In the genomic region with DNA sequence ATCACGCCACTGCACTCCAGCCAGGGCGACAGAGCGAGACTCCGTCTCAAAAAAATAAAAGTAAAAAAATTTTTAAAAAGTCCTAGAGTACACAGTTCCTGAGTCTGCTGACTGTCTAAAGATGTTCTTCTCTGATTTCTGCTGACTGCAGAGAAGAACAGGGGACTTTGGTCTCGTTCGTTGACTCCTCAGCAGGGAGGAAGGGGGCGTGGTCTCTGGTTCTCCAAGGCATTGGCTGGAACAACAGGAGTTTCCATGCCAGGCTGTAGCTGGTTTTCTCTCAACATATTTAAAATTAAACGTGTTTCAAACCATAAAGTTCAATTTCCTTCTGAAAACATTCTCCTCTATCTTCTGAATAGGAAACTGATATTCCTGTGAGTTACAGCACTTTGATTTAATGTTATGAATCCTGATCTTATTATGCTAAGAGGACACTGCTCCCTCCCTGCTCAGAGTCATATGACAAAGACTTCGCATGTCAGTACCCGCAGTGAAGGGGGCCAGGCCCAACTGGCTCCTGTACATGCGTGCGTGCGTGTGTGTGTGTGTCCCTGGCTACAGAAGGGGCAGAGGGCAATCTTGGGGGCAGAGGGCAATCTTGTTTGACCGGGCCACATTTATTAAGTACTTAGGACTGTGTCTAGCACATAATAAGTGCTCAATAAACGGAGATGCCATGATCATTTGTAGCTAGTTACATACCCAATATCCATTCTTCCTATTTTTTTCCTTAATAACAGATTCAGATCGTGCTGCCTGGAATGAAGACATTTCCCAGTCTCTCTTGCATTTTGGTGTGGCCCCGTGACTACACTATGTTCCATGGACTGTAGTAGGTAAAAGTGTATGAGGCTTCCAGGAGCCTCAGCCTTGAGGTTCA, we compare ENCODE assay signal across 13 cellular contexts. TPM values are rescaled to one million over a fixed set of nuclear protein-coding genes. Genes with fewer than 3 reads are reported as not detected.
DNase-seq lines count a peak whose midpoint lies in the region; ATAC-seq and TF ChIP-seq lines count a peak whose summit lies in the region.
"Had no signal": no experiment of that assay in that cellular context is flagged by ENCODE, and none has a peak within 500 bp of the region (broad histone marks: within the 10 kb centered on the region; RNA-seq: fewer than 3 reads in every experiment).

No MANE protein-coding gene starts in this region.

- no peaks in the 10 kb centered on the region for H3K36me3 Mint-ChIP-seq in neural progenitor cell
- no peaks in the 10 kb centered on the region for H3K36me3 Mint-ChIP-seq in CD14-positive monocyte

- H4K20me1 ChIP-seq in neural progenitor cell (ENCODE audit: low read depth): no peaks in the 10 kb centered on the region

- H3K4me3 Mint-ChIP-seq in neural progenitor cell (no peak overlapping the region), CD14-positive monocyte (no peak overlapping the region)

- H3K79me2 ChIP-seq in neural progenitor cell (ENCODE audit: low read depth): no peaks in the 10 kb centered on the region

- DNase-seq in Caki2 (ENCODE audit: low read depth): peak; percentile 74
- peak; percentile 44 for DNase-seq in HuH-7 (ENCODE audit: low spot score)
- peak; percentile 56 for DNase-seq in epithelial cell of esophagus (ENCODE audit: low read depth)
- peak; percentile 31 for DNase-seq in neural progenitor cell (ENCODE audit: low spot score)
- DNase-seq in CD14-positive monocyte (ENCODE audit: low spot score): no peak
- no peak for DNase-seq in activated effector memory CD4-positive, alpha-beta T cell treated with anti-CD3 and anti-CD28 coated beads, Interleukin-2, amount 50 U/mL, for 16 hours
- DNase-seq: activated gamma-delta T cell, NCI-H1048, retina had no signal

- no peak for ATAC-seq in GM19035 (IDR thresholded peaks at IDR 0.05; ENCODE audit: unreplicated experiment)

- H3K4me1 Mint-ChIP-seq in neural progenitor cell (peaks cover 14% of the 10 kb centered on the region), CD14-positive monocyte (peaks cover 6% of the 10 kb centered on the region)

- H3K9me3 Mint-ChIP-seq in neural progenitor cell (no peaks in the 10 kb centered on the region), CD14-positive monocyte (no peaks in the 10 kb centered on the region)

- TF ChIP-seq CTCF in epithelial cell of esophagus (IDR thresholded peaks at IDR 0.05; ENCODE audit: insufficient read depth, low read depth, low read length, missing control alignments): no peak
- TF ChIP-seq CTCF in neural progenitor cell (IDR thresholded peaks at IDR 0.05): no peak
- TF ChIP-seq CTCF in CD14-positive monocyte (IDR thresholded peaks at IDR 0.05): no peak

- H3K27ac Mint-ChIP-seq in neural progenitor cell (no peak overlapping the region), CD14-positive monocyte (no peak overlapping the region)

- H3K9me3 ChIP-seq in neural progenitor cell (ENCODE audit: low read depth): no peaks in the 10 kb centered on the region

- in situ Hi-C loops in Caki2 (cut with HindIII; ENCODE audit: low pct_unique_long_range_greater_than_20kb, low sequenced_read_pairs): no loop called here

- no peak overlapping the region for H2AFZ ChIP-seq in neural progenitor cell (replicated peaks)

- no peak overlapping the region for H3K4me2 ChIP-seq in neural progenitor cell

- no peaks in the 10 kb centered on the region for H3F3A ChIP-seq in neural progenitor cell (ENCODE audit: low read depth)

- H3K36me3 ChIP-seq in neural progenitor cell: no peaks in the 10 kb centered on the region

- no peaks in the 10 kb centered on the region for H3K4me1 ChIP-seq in neural progenitor cell

- no peak overlapping the region for H3K9ac ChIP-seq in neural progenitor cell

- intact Hi-C loops in CD14-positive monocyte (cut with micrococcal nuclease): no loop called here

- H3K4me3 ChIP-seq in epithelial cell of esophagus (ENCODE audit: low read length) (no peak overlapping the region), neural progenitor cell (no peak overlapping the region)
- H3K4me3 ChIP-seq: lung had no signal

- no peaks in the 10 kb centered on the region for H3K27me3 ChIP-seq in neural progenitor cell

- H3K27ac ChIP-seq in neural progenitor cell: no peak overlapping the region
- H3K27ac ChIP-seq: VCaP had no signal

- H3K27me3 Mint-ChIP-seq in neural progenitor cell (ENCODE audit: insufficient read depth, low read depth) (peaks cover 4% of the 10 kb centered on the region), CD14-positive monocyte (ENCODE audit: low read depth in 3 of 3) (peaks cover 1 to 4% (median 2%) of the 10 kb centered on the region in 3 donors)

RNA-seq across cellular contexts. Expression of a gene that starts 16.5 kb away (rescaled TPM):
- 7.0 and 8.7 TPM in 2 replicates for total RNA-seq in Caki2 (2014; rRNA removed; shearing (Covaris generic); ENCODE audit: low replicate concordance)
- not detected in 2 replicates for total RNA-seq in neural progenitor cell (ENCODE audit: low replicate concordance)
- not detected for polyA plus RNA-seq in CD14-positive monocyte
- total RNA-seq: chondrocyte had no signal

RNA-seq across cellular contexts. Expression of a gene that starts 54.4 kb away (rescaled TPM):
- total RNA-seq in Caki2 (2014; rRNA removed; shearing (Covaris generic); ENCODE audit: low replicate concordance): 29.0 and 34.3 TPM in 2 replicates
- total RNA-seq in neural progenitor cell (ENCODE audit: low replicate concordance): 12.8 and 18.8 TPM in 2 replicates
- 10 to 100 TPM in 1 of 2 donors, 1 to 10 TPM in 1; 9.6 to 10.9 TPM for polyA plus RNA-seq in CD14-positive monocyte

RNA-seq across cellular contexts. Expression of a gene that starts 57.7 kb away (rescaled TPM):
- total RNA-seq in Caki2 (2014; rRNA removed; shearing (Covaris generic); ENCODE audit: low replicate concordance): 7.4 and 13.2 TPM in 2 replicates
- total RNA-seq in neural progenitor cell (ENCODE audit: low replicate concordance): 12.9 and 25.8 TPM in 2 replicates
- 10 to 100 TPM; 14.5 to 18.6 TPM for polyA plus RNA-seq in CD14-positive monocyte

Comparison
In these comparisons a context has a peak if more than half of its experiments do, and no peak if none do; other contexts are left out.
1. DNase-seq: peak in Caki2 (single experiment), HuH-7 (single experiment), epithelial cell of esophagus (single experiment) and neural progenitor cell (single experiment); none in CD14-positive monocyte (single experiment) and activated effector memory CD4-positive, alpha-beta T cell treated with anti-CD3 and anti-CD28 coated beads, Interleukin-2, amount 50 U/mL, for 16 hours (single experiment).